Comparison of ENCODE assay signal across 19 cellular contexts in genomic region chr2:45707661-45708060, GRCh38.
"Had no signal": no experiment of that assay in that cellular context is flagged by ENCODE, and none has a peak within 500 bp of the region (broad histone marks: within the 10 kb centered on the region; RNA-seq: fewer than 3 reads in every experiment).

No MANE protein-coding gene starts in this region.

- H3K27me3 Mint-ChIP-seq: dendritic cell treated with granulocyte-macrophage colony-stimulating factor and Interleukin-4, amounts not matched to agents 40 ng/mL and 50 ng/mL, for 4 days; naive thymus-derived CD8-positive, alpha-beta T cell had no signal

- H3K27ac ChIP-seq: esophagus squamous epithelium, gastroesophageal sphincter, neutrophil, right atrium auricular region, sigmoid colon, skin epidermis, suprapubic skin, tibial nerve, upper lobe of right lung, vagina had no signal

- H3K4me3 Mint-ChIP-seq: dendritic cell treated with granulocyte-macrophage colony-stimulating factor and Interleukin-4, amounts not matched to agents 40 ng/mL and 50 ng/mL, for 4 days; immature natural killer cell; naive thymus-derived CD8-positive, alpha-beta T cell had no signal

- H3K4me1 ChIP-seq: upper lobe of right lung had no signal

- H3K27ac Mint-ChIP-seq: dendritic cell treated with granulocyte-macrophage colony-stimulating factor and Interleukin-4, amounts not matched to agents 40 ng/mL and 50 ng/mL, for 4 days; immature natural killer cell; naive thymus-derived CD8-positive, alpha-beta T cell had no signal

- H3K9me3 ChIP-seq: esophagus squamous epithelium, gastroesophageal sphincter, neutrophil, right atrium auricular region, sigmoid colon, suprapubic skin, tibial nerve, upper lobe of right lung, vagina had no signal

- H3K9me3 Mint-ChIP-seq: immature natural killer cell had no signal

- H3K4me3 ChIP-seq: esophagus squamous epithelium, gastroesophageal sphincter, lung, right atrium auricular region, sigmoid colon, skin epidermis, suprapubic skin, tibial nerve, upper lobe of right lung, vagina had no signal

- DNase-seq: esophagus squamous epithelium; immature natural killer cell; left colon; left ventricle myocardium superior; mesendoderm; naive thymus-derived CD8-positive, alpha-beta T cell; sigmoid colon; stimulated activated CD4-positive, alpha-beta T cell treated with anti-CD3 and anti-CD28 coated beads, Interleukin-12 subunit alpha, Interleukin-12 subunit beta, amount 100 ng/mL, for 4 hours; stimulated activated naive CD4-positive, alpha-beta T cell treated with Interleukin-2 at 50 U/mL for 16 hours; upper lobe of right lung had no signal

- H3K4me1 Mint-ChIP-seq: immature natural killer cell had no signal

- H3K36me3 ChIP-seq: gastroesophageal sphincter, neutrophil, right atrium auricular region, sigmoid colon, tibial nerve, upper lobe of right lung, vagina had no signal

- H3K27me3 ChIP-seq: esophagus squamous epithelium, gastroesophageal sphincter, neutrophil, right atrium auricular region, sigmoid colon, suprapubic skin, tibial nerve, upper lobe of right lung, vagina had no signal
